ENCODE assay signal across 27 cellular contexts in genomic region chr17:63033142-63033541, GRCh38.
"Had no signal": no experiment of that assay in that cellular context is flagged by ENCODE, and none has a peak within 500 bp of the region (broad histone marks: within the 10 kb centered on the region; RNA-seq: fewer than 3 reads in every experiment).

No MANE protein-coding gene starts in this region.

- ATAC-seq: esophagus mucosa; gastrocnemius medialis; naive thymus-derived CD4-positive, alpha-beta T cell; sciatic nerve; stimulated activated naive CD8-positive, alpha-beta T cell treated with anti-CD3 and anti-CD28 coated beads, Interleukin-15, amount 100 ng/mL, for 72 hours; upper lobe of right lung had no signal

- H3K4me3 Mint-ChIP-seq: naive thymus-derived CD4-positive, alpha-beta T cell; nephron; neural progenitor cell; stimulated activated naive CD8-positive, alpha-beta T cell treated with anti-CD3 and anti-CD28 coated beads, Interleukin-15, amount 100 ng/mL, for 72 hours had no signal

- H3K27ac Mint-ChIP-seq: naive thymus-derived CD4-positive, alpha-beta T cell; nephron; neural progenitor cell; stimulated activated naive CD8-positive, alpha-beta T cell treated with anti-CD3 and anti-CD28 coated beads, Interleukin-15, amount 100 ng/mL, for 72 hours had no signal

- H3K9me3 Mint-ChIP-seq: neural progenitor cell had no signal

- H3K4me1 ChIP-seq: gastrocnemius medialis, right atrium auricular region, suprapubic skin, upper lobe of right lung, uterus had no signal

- H3K27me3 ChIP-seq: dorsolateral prefrontal cortex, gastrocnemius medialis, neural progenitor cell, right atrium auricular region, suprapubic skin, transverse colon, upper lobe of right lung, uterus had no signal

- H3K9ac ChIP-seq: neural progenitor cell had no signal

- H3K27me3 Mint-ChIP-seq: stimulated activated naive CD8-positive, alpha-beta T cell treated with anti-CD3 and anti-CD28 coated beads, Interleukin-15, amount 100 ng/mL, for 72 hours had no signal

- H3K9me3 ChIP-seq: gastrocnemius medialis, prostate gland, right atrium auricular region, suprapubic skin, transverse colon, upper lobe of right lung, uterus had no signal

- H3K27ac ChIP-seq: dorsolateral prefrontal cortex, epithelial cell of prostate, gastrocnemius medialis, neural progenitor cell, prostate gland, right atrium auricular region, suprapubic skin, transverse colon, upper lobe of right lung, uterus had no signal

- H3K36me3 ChIP-seq: gastrocnemius medialis, neural progenitor cell, prostate gland, right atrium auricular region, suprapubic skin, transverse colon, upper lobe of right lung, uterus had no signal

- H3K4me3 ChIP-seq: dorsolateral prefrontal cortex, gastrocnemius medialis, lung, neural progenitor cell, prostate gland, right atrium auricular region, smooth muscle cell, suprapubic skin, transverse colon, upper lobe of right lung, uterus had no signal

- DNase-seq: dorsolateral prefrontal cortex; effector CD4-positive, alpha-beta T cell; foreskin fibroblast; gastrocnemius medialis; head of caudate nucleus; mesenchymal stem cell; midbrain; naive thymus-derived CD4-positive, alpha-beta T cell; stimulated activated CD4-positive, alpha-beta T cell treated with anti-CD3 and anti-CD28 coated beads, Interleukin-12 subunit alpha, Interleukin-12 subunit beta, amount 100 ng/mL, for 4 hours; stimulated activated CD4-positive, alpha-beta T cell treated with anti-CD3 and anti-CD28 coated beads, Interleukin-1b, Interleukin-23, amount 100 ng/mL, for 48 hours; stimulated activated CD4-positive, alpha-beta T cell treated with anti-CD3 and anti-CD28 coated beads, Interleukin-4, amount 100 ng/mL, for 1 hour; stimulated activated CD8-positive, alpha-beta memory T cell treated with anti-CD3 and anti-CD28 coated beads, Interleukin-4, amount 100 ng/mL, for 48 hours; stimulated activated naive CD4-positive, alpha-beta T cell; stimulated activated naive CD8-positive, alpha-beta T cell treated with anti-CD3 and anti-CD28 coated beads, Interleukin-15, amount 100 ng/mL, for 72 hours; transverse colon; upper lobe of right lung; uterus had no signal

- H3K4me2 ChIP-seq: neural progenitor cell, smooth muscle cell had no signal

- H3K4me1 Mint-ChIP-seq: nephron, neural progenitor cell had no signal

- H2AFZ ChIP-seq: neural progenitor cell had no signal
